Comparison of ENCODE assay signal across 8 cellular contexts in genomic region chr14:28773917-28774691, GRCh38. TPM values are rescaled to one million over a fixed set of nuclear protein-coding genes. Genes with fewer than 3 reads are reported as not detected.
A peak's percentile ranks its signal among the peaks of the same experiment; 100 is the strongest.
DNase-seq lines count a peak whose midpoint lies in the region; ATAC-seq, FAIRE-seq and TF ChIP-seq lines count a peak whose summit lies in the region.

No MANE protein-coding gene starts in this region.

- no peak overlapping the region for H3K27ac ChIP-seq in RWPE2 (ENCODE audit: poor library complexity, severe bottlenecking)
- no peak overlapping the region for H3K27ac ChIP-seq in iPS DF 6.9 (ENCODE audit: low read length)
- H3K27ac ChIP-seq in uterus, result no peak overlapping the region

- no peak overlapping the region for H3K4me3 Mint-ChIP-seq in activated T-cell treated with anti-CD3 and anti-CD28 coated beads, Interleukin-2, amount 50 U/mL, for 4 hours

- no peaks in the 10 kb centered on the region for H3K9me3 ChIP-seq in RWPE2 (ENCODE audit: severe bottlenecking)
- H3K9me3 ChIP-seq in iPS DF 6.9 (ENCODE audit: control insufficient read depth, insufficient read depth, low read length), result no peaks in the 10 kb centered on the region
- H3K9me3 ChIP-seq in uterus, result no peaks in the 10 kb centered on the region

- H3K9me3 Mint-ChIP-seq in activated T-cell treated with anti-CD3 and anti-CD28 coated beads, Interleukin-2, amount 50 U/mL, for 4 hours, result peaks cover 4% of the 10 kb centered on the region

- intact Hi-C loops in uterus (cut with DNase I; ENCODE audit: low total_unique reads), result no loop called here

- ATAC-seq in RWPE2 (ENCODE audit: low read depth), result peak; percentile 63; the same call in 2 of the 3 replicates
- no peak for ATAC-seq in activated T-cell treated with anti-CD3 and anti-CD28 coated beads, Interleukin-2, amount 50 U/mL, for 4 hours

- TF ChIP-seq POLR2A in H54 (IDR thresholded peaks at IDR 0.05; ENCODE audit: low read depth, low read length) (no peak), uterus (IDR thresholded peaks at IDR 0.05) (no peak)

- no peaks in the 10 kb centered on the region for H3K36me3 ChIP-seq in RWPE2 (ENCODE audit: low read depth)
- no peaks in the 10 kb centered on the region for H3K36me3 ChIP-seq in iPS DF 6.9 (ENCODE audit: control insufficient read depth, insufficient read depth, low read length)
- no peaks in the 10 kb centered on the region for H3K36me3 ChIP-seq in uterus

- no peaks in the 10 kb centered on the region for H3K36me3 Mint-ChIP-seq in activated T-cell treated with anti-CD3 and anti-CD28 coated beads, Interleukin-2, amount 50 U/mL, for 4 hours (ENCODE audit: insufficient read depth)

- FAIRE-seq in H54 (lab: Jason Lieb, UNC), result peak; percentile 70

- POLR2A ChIA-PET in AG04449 (lab: Yijun Ruan, JAX), result no interaction called here

- H3K4me1 ChIP-seq in RWPE2 (ENCODE audit: insufficient read depth, poor library complexity, severe bottlenecking) (no peaks in the 10 kb centered on the region), iPS DF 6.9 (ENCODE audit: control insufficient read depth, insufficient read depth, low read length) (peaks cover 4% of the 10 kb centered on the region; the same call in 1 of the 2 replicates), uterus (no peaks in the 10 kb centered on the region)

- H3K4me3 ChIP-seq in AG04449 (ENCODE audit: low read depth, low read length) (no peak overlapping the region), RWPE2 (ENCODE audit: severe bottlenecking) (no peak overlapping the region), iPS DF 6.9 (ENCODE audit: low read length) (peak overlapping the region; percentile 6; the same call in 1 of the 2 replicates), uterus (no peak overlapping the region)

- peaks cover 63% of the 10 kb centered on the region for H3K27me3 Mint-ChIP-seq in activated T-cell treated with anti-CD3 and anti-CD28 coated beads, Interleukin-2, amount 50 U/mL, for 4 hours (ENCODE audit: low read depth)

- WGBS in iPS DF 6.9 (ENCODE audit: insufficient coverage, insufficient read length), result no CpG with 5 or more reads among the region's 46 CpGs

- H3K27me3 ChIP-seq in RWPE2 (ENCODE audit: insufficient read depth, poor library complexity, severe bottlenecking), result peaks cover 100% of the 10 kb centered on the region
- peaks cover 51% of the 10 kb centered on the region for H3K27me3 ChIP-seq in iPS DF 6.9 (ENCODE audit: control insufficient read depth, insufficient read depth, low read length)
- peaks cover 17 to 92% of the 10 kb centered on the region in 2 donors for H3K27me3 ChIP-seq in uterus

- DNase-seq in AG04449 (ENCODE audit: low read depth, low spot score) (no peak), H54 (ENCODE audit: insufficient read length, low spot score) (no peak), RWPE2 (ENCODE audit: low spot score) (peak; percentile 61), iPS DF 6.9 (ENCODE audit: low read depth, low spot score) (no peak), uterus (no peak)
- DNase-seq in activated T-cell treated with anti-CD3 and anti-CD28 coated beads, Interleukin-2, amount 50 U/mL, for 4 hours, result no peak
- DNase-seq in activated CD8-positive, alpha-beta memory T cell treated with anti-CD3 and anti-CD28 coated beads, Interleukin-2, amount 50 U/mL, for 4 hours, result no peak
- no peak for DNase-seq in activated T-cell treated with anti-CD3 and anti-CD28 coated beads, Interleukin-2, amount 50 U/mL, for 48 hours

- CTCF ChIA-PET in AG04449 (lab: Yijun Ruan, JAX), result interaction anchor here (0.7 to 2.2 kb wide), 10 partner anchors 9 to 1441 kb away, joined by 3 to 11 read pairs (median 4); no protein-coding TSS in a partner anchor

- H3K4me1 Mint-ChIP-seq in activated T-cell treated with anti-CD3 and anti-CD28 coated beads, Interleukin-2, amount 50 U/mL, for 4 hours (ENCODE audit: low read depth), result no peaks in the 10 kb centered on the region

- TF ChIP-seq CTCF in AG04449 (IDR thresholded peaks at IDR 0.05; ENCODE audit: insufficient read depth, low read length, missing control alignments) (peak; percentile 46), RWPE2 (IDR thresholded peaks at IDR 0.05; ENCODE audit: poor library complexity, severe bottlenecking) (no peak), uterus (IDR thresholded peaks at IDR 0.05) (no peak)

RNA-seq across cellular contexts. Expression of gene FOXG1, which starts 7.5 kb away (rescaled TPM):
- not detected for total RNA-seq in uterus
- not detected for total RNA-seq in activated T-cell treated with anti-CD3 and anti-CD28 coated beads, Interleukin-2, amount 50 U/mL, for 4 hours
